In the genomic region with DNA sequence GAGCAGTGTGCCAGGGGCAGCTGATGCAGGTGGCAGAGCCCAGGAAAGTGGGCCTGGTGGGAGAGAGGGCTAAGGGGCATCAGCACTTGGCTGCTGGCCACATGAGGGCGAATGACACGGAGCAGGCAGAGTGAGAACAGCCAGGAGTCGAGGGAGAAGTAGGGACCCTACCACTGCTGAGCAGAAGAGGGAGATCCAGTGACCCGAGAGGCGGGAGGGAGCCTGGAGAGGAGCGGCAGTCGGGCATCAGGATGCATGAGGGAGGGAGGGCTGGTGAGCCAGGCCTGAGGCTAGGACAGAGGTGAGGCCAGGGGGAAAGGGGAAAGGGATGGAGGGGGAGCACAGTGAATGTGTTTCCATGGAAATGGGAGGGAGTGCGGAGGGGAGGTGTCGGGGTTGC, we compare ENCODE assay signal across 22 cellular contexts. TPM values are rescaled to one million over a fixed set of nuclear protein-coding genes. Genes with fewer than 3 reads are reported as not detected.
A peak's percentile ranks its signal among the peaks of the same experiment; 100 is the strongest.
DNase-seq lines count a peak whose midpoint lies in the region; TF ChIP-seq lines count a peak whose summit lies in the region.
"Had no signal": no experiment of that assay in that cellular context is flagged by ENCODE, and none has a peak within 500 bp of the region (broad histone marks: within the 10 kb centered on the region; RNA-seq: fewer than 3 reads in every experiment).

No MANE protein-coding gene starts in this region.

- no peak overlapping the region for H3K4ac ChIP-seq in mesendoderm (ENCODE audit: low read depth, low read length)

- H2BK120ac ChIP-seq in mesendoderm (ENCODE audit: low read depth, low read length) = no peak overlapping the region

- peaks cover 9% of the 10 kb centered on the region for H3K4me1 Mint-ChIP-seq in endodermal cell
- H3K4me1 Mint-ChIP-seq: activated CD4-positive, alpha-beta T cell treated with anti-CD3 and anti-CD28 coated beads, Interleukin-2, amount 10 ng/mL, durations not matched to agents 24 days and 14 days; activated T-helper 17 cell treated with anti-CD3 and anti-CD28 coated beads, Interleukin-2, amount 50 U/mL, for 72 hours; natural killer cell had no signal

- peaks cover 16% of the 10 kb centered on the region for H3K27me3 ChIP-seq in endodermal cell (ENCODE audit: control insufficient read depth, insufficient read depth, low read length, poor library complexity, severe bottlenecking)
- no peaks in the 10 kb centered on the region for H3K27me3 ChIP-seq in mesendoderm (ENCODE audit: insufficient read depth, low read length, poor library complexity)
- H3K27me3 ChIP-seq: colonic mucosa had no signal

- H3K9ac ChIP-seq in endodermal cell (ENCODE audit: extremely low read depth, low read length, poor library complexity, severe bottlenecking) = no peak overlapping the region
- H3K9ac ChIP-seq in mesendoderm (ENCODE audit: low read length) = no peak overlapping the region

- H3K79me1 ChIP-seq in mesendoderm (ENCODE audit: low read length) = no peaks in the 10 kb centered on the region

- H4K8ac ChIP-seq in mesendoderm (ENCODE audit: low read depth, low read length) = no peak overlapping the region

- H3K27ac ChIP-seq in endodermal cell (ENCODE audit: low read depth, low read length) = no peak overlapping the region
- H3K27ac ChIP-seq in mesendoderm (ENCODE audit: low read depth, low read length) = no peak overlapping the region
- H3K27ac ChIP-seq: colonic mucosa, thoracic aorta had no signal

- peak overlapping the region; percentile 30 for H3K56ac ChIP-seq in mesendoderm (ENCODE audit: low read length)

- no peaks in the 10 kb centered on the region for H3K9me3 ChIP-seq in endodermal cell (ENCODE audit: control insufficient read depth, low read length)
- H3K9me3 ChIP-seq: colonic mucosa, thoracic aorta had no signal

- H3K36me3 Mint-ChIP-seq in endodermal cell (ENCODE audit: low read depth) = no peaks in the 10 kb centered on the region
- H3K36me3 Mint-ChIP-seq: mesothelial cell of epicardium, natural killer cell had no signal

- no peak overlapping the region for H2BK15ac ChIP-seq in mesendoderm (replicated peaks; ENCODE audit: low read depth)

- no peak overlapping the region for H2BK5ac ChIP-seq in mesendoderm (ENCODE audit: low read length)

- DNase-seq in ELF-1 (ENCODE audit: low read depth, low spot score) = peak; percentile 52
- peak; percentile 34 for DNase-seq in NCI-H1092 treated with DMSO at 0.1 percent for 48 hours (lab: John Stamatoyannopoulos, UW)
- DNase-seq in endodermal cell = peak; percentile 87
- DNase-seq in mesendoderm = peak; percentile 87
- DNase-seq in HUDEP-2 (lab: John Stamatoyannopoulos, UW; ENCODE audit: unreplicated experiment in 76 of 76) = no peak
- no peak for DNase-seq in cerebellar cortex (ENCODE audit: low spot score)
- no peak for DNase-seq in NCI-H128 (lab: John Stamatoyannopoulos, UW; ENCODE audit: unreplicated experiment)
- DNase-seq in activated effector memory CD4-positive, alpha-beta T cell treated with Interleukin-2 at 50 U/mL for 16 hours = no peak
- DNase-seq: activated CD4-positive, alpha-beta T cell treated with anti-CD3 and anti-CD28 coated beads, Interleukin-2, amount 10 ng/mL, durations not matched to agents 24 days and 14 days; colonic mucosa; GDM1; left cardiac atrium; natural killer cell; NCI-H1105; NCI-H2171; NCI-H82; stimulated activated naive CD4-positive, alpha-beta T cell had no signal

- no peak overlapping the region for H3K23ac ChIP-seq in mesendoderm (ENCODE audit: low read length)

- no peaks in the 10 kb centered on the region for H3K9me3 Mint-ChIP-seq in endodermal cell
- H3K9me3 Mint-ChIP-seq: activated CD4-positive, alpha-beta T cell treated with anti-CD3 and anti-CD28 coated beads, Interleukin-2, amount 10 ng/mL, durations not matched to agents 24 days and 14 days; activated T-helper 17 cell treated with anti-CD3 and anti-CD28 coated beads, Interleukin-2, amount 50 U/mL, for 72 hours; mesothelial cell of epicardium; natural killer cell had no signal

- H2AK5ac ChIP-seq in mesendoderm (ENCODE audit: low read length) = no peak overlapping the region

- H3K27ac Mint-ChIP-seq in endodermal cell = no peak overlapping the region
- H3K27ac Mint-ChIP-seq: activated CD4-positive, alpha-beta T cell treated with anti-CD3 and anti-CD28 coated beads, Interleukin-2, amount 10 ng/mL, durations not matched to agents 24 days and 14 days; activated T-helper 17 cell treated with anti-CD3 and anti-CD28 coated beads, Interleukin-2, amount 50 U/mL, for 72 hours; mesothelial cell of epicardium; natural killer cell had no signal

- H3K4me2 ChIP-seq in mesendoderm (ENCODE audit: low read length) = peak overlapping the region; percentile 40

- peak overlapping the region; percentile 17 for H3K4me3 Mint-ChIP-seq in endodermal cell
- H3K4me3 Mint-ChIP-seq: activated CD4-positive, alpha-beta T cell treated with anti-CD3 and anti-CD28 coated beads, Interleukin-2, amount 10 ng/mL, durations not matched to agents 24 days and 14 days; activated T-helper 17 cell treated with anti-CD3 and anti-CD28 coated beads, Interleukin-2, amount 50 U/mL, for 72 hours; mesothelial cell of epicardium; natural killer cell had no signal

- WGBS in endodermal cell (ENCODE audit: insufficient coverage in 1 of 2, insufficient read length in 1 of 2), 2 experiments = 8 to 19% methylated on average over 4 to 9 of the region's 9 CpGs
- no CpG with 5 or more reads among the region's 9 CpGs for WGBS in mesendoderm (ENCODE audit: extremely low coverage, insufficient coverage, low lambda C conversion rate)

- no peaks in the 10 kb centered on the region for H3K79me2 ChIP-seq in mesendoderm (ENCODE audit: control insufficient read depth, insufficient read depth, low read length)

- H4K5ac ChIP-seq in mesendoderm (ENCODE audit: low read length) = no peak overlapping the region

- TF ChIP-seq CTCF in endodermal cell (conservative IDR thresholded peaks at IDR 0.05) = peak; percentile 61

- H3K18ac ChIP-seq in mesendoderm (ENCODE audit: low read length) = no peak overlapping the region

- peaks cover 54% of the 10 kb centered on the region for H3K27me3 Mint-ChIP-seq in endodermal cell (ENCODE audit: insufficient read depth)
- H3K27me3 Mint-ChIP-seq: activated T-helper 17 cell treated with anti-CD3 and anti-CD28 coated beads, Interleukin-2, amount 50 U/mL, for 72 hours had no signal

- no peak overlapping the region for H3K4me3 ChIP-seq in endodermal cell (ENCODE audit: low read length)
- H3K4me3 ChIP-seq in mesendoderm (ENCODE audit: low read length) = no peak overlapping the region
- H3K4me3 ChIP-seq: colonic mucosa, thoracic aorta had no signal

- H3K36me3 ChIP-seq in endodermal cell (ENCODE audit: control insufficient read depth, insufficient read depth, low read length) = no peaks in the 10 kb centered on the region
- H3K36me3 ChIP-seq in mesendoderm (ENCODE audit: control insufficient read depth, insufficient read depth, low read length) = no peaks in the 10 kb centered on the region
- H3K36me3 ChIP-seq: colonic mucosa, thoracic aorta had no signal

- H3K4me1 ChIP-seq in endodermal cell (ENCODE audit: control insufficient read depth, insufficient read depth, low read length) (peaks cover 5% of the 10 kb centered on the region), mesendoderm (ENCODE audit: control insufficient read depth, low read depth, low read length) (no peaks in the 10 kb centered on the region)
- H3K4me1 ChIP-seq: colonic mucosa had no signal

RNA-seq across cellular contexts. Expression of a gene that starts 36.9 kb away (rescaled TPM):
- total RNA-seq in endodermal cell = under 1 TPM; 0.53 to 0.62 TPM
- 0.85 TPM for polyA plus RNA-seq in endodermal cell (2013, experiment 1 of 2)
- 0.37 TPM for polyA plus RNA-seq in endodermal cell (2013, experiment 2 of 2)
- 0.14 TPM for polyA plus RNA-seq in mesendoderm (2013, experiment 1 of 2)
- 0.20 TPM for polyA plus RNA-seq in mesendoderm (2013, experiment 2 of 2)
- total RNA-seq: activated T-helper 17 cell treated with anti-CD3 and anti-CD28 coated beads, Interleukin-2, amount 50 U/mL, for 72 hours; LHCN-M2 had no signal
- polyA plus RNA-seq: AG04450 had no signal

Comparison
In these comparisons a context has a peak if more than half of its experiments do, and no peak if none do; other contexts are left out.
1. DNase-seq: peak in ELF-1 (single experiment), NCI-H1092 treated with DMSO at 0.1 percent for 48 hours (single experiment), endodermal cell (single experiment) and mesendoderm (single experiment); none in HUDEP-2 (0 of 76), cerebellar cortex (single experiment), NCI-H128 (single experiment) and activated effector memory CD4-positive, alpha-beta T cell treated with Interleukin-2 at 50 U/mL for 16 hours (single experiment).